23 cellular contexts compared by ENCODE assay signal in the genomic region with DNA sequence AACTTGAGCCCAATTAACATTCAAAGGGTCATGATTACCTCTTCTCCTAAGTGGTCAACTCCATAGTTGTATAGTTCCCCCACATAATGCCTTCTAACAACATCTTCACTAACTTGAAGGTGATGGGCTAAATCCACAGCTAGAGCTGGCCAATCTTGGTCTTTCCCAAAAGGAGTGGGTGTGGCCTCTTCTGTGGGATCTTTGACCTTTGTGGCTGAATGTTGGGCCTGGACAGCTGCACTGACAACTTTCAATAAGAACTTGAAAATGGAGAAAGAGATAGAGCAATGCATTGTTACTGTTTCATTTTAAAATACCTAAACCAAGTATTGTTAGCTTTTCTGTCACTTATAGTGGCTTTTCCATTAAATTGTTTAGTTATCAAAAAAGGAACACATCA.
"Had no signal": no experiment of that assay in that cellular context is flagged by ENCODE, and none has a peak within 500 bp of the region (broad histone marks: within the 10 kb centered on the region; RNA-seq: fewer than 3 reads in every experiment).

No MANE protein-coding gene starts in this region.

- H3K9me3 Mint-ChIP-seq: endodermal cell, nephron progenitor cell had no signal

- FAIRE-seq: endothelial cell of umbilical vein, frontal cortex had no signal

- H3K27ac ChIP-seq: colonic mucosa, heart left ventricle, lower lobe of right lung, parathyroid adenoma, psoas muscle, right lobe of liver had no signal

- H2AFZ ChIP-seq: parathyroid adenoma had no signal

- H3K27me3 ChIP-seq: colonic mucosa, heart left ventricle, right lobe of liver had no signal

- DNase-seq: cerebellar nuclear complex; colonic mucosa; effector CD4-positive, alpha-beta T cell; endodermal cell; erythroblast; heart left ventricle; hippocampal formation; islet precursor cell; lower lobe of right lung; mesenchymal stem cell; naive thymus-derived CD4-positive, alpha-beta T cell; nephron progenitor cell; psoas muscle; retina; right lobe of liver; stimulated activated CD4-positive, alpha-beta T cell treated with anti-CD3 and anti-CD28 coated beads, Interleukin-2, amount 100 ng/mL, for 24 hours; stimulated activated CD4-positive, alpha-beta T cell treated with anti-CD3 and anti-CD28 coated beads, Interleukin-4, amount 100 ng/mL, for 4 hours; stimulated activated naive CD4-positive, alpha-beta T cell; trophoblast cell had no signal

- H3K79me2 ChIP-seq: parathyroid adenoma had no signal

- ATAC-seq: heart left ventricle; left lobe of liver; lower lobe of right lung; naive thymus-derived CD4-positive, alpha-beta T cell; psoas muscle; right lobe of liver had no signal

- H3K9me3 ChIP-seq: colonic mucosa, heart left ventricle, lower lobe of right lung, psoas muscle, right lobe of liver had no signal

- H3K27ac Mint-ChIP-seq: endodermal cell, nephron progenitor cell had no signal

- H3K4me3 ChIP-seq: colonic mucosa, heart left ventricle, lower lobe of right lung, psoas muscle, right lobe of liver had no signal

- H3K27me3 Mint-ChIP-seq: naive thymus-derived CD4-positive, alpha-beta T cell had no signal

- H3K4me1 ChIP-seq: colonic mucosa, lower lobe of right lung, parathyroid adenoma, psoas muscle had no signal

- H3K36me3 ChIP-seq: colonic mucosa had no signal

- H3K4me3 Mint-ChIP-seq: endodermal cell; naive thymus-derived CD4-positive, alpha-beta T cell; nephron progenitor cell had no signal

- H3K4me1 Mint-ChIP-seq: endodermal cell, nephron progenitor cell had no signal

- H3K9ac ChIP-seq: parathyroid adenoma had no signal
